Comparison of ENCODE assay signal across 8 cellular contexts in genomic region chr11:47524200-47524874, GRCh38. TPM values are rescaled to one million over a fixed set of nuclear protein-coding genes. Genes with fewer than 3 reads are reported as not detected.
DNase-seq lines count a peak whose midpoint lies in the region; ATAC-seq and TF ChIP-seq lines count a peak whose summit lies in the region.

No MANE protein-coding gene starts in this region.

- peak overlapping the region; percentile 61 for H3K27ac Mint-ChIP-seq in neural crest cell (ENCODE audit: unreplicated experiment)

- H3K36me3 Mint-ChIP-seq in neural crest cell (ENCODE audit: low read depth): no peaks in the 10 kb centered on the region

- H3K27me3 Mint-ChIP-seq in neural crest cell (ENCODE audit: low read depth): no peaks in the 10 kb centered on the region

- no peaks in the 10 kb centered on the region for H3K9me3 Mint-ChIP-seq in neural crest cell

- H3K4me1 Mint-ChIP-seq in neural crest cell: peaks cover 36% of the 10 kb centered on the region

- DNase-seq in activated T-cell treated with anti-CD3 and anti-CD28 coated beads, Interleukin-2, amount 50 U/mL, for 1 hour: peak; percentile 39
- DNase-seq in activated T-cell treated with anti-CD3 and anti-CD28 coated beads for 4 hours (no peak), neural crest cell (ENCODE audit: low read depth, low spot score) (no peak), NCI-H510A (lab: John Stamatoyannopoulos, UW) (no peak), lower leg skin (ENCODE audit: low spot score in 2 of 2) (no peak)
- no peak for DNase-seq in stimulated activated CD4-positive, alpha-beta T cell treated with anti-CD3 and anti-CD28 coated beads, Interleukin-4, amount 100 ng/mL, for 1 hour

- 17 to 20% methylated on average over 9 of the region's 9 CpGs for WGBS in lower leg skin, 2 donors

- no peak for TF ChIP-seq CTCF in VCaP (conservative IDR thresholded peaks at IDR 0.05)
- no peak for TF ChIP-seq CTCF in neural crest cell (conservative IDR thresholded peaks at IDR 0.05)
- no peak for TF ChIP-seq CTCF in lower leg skin (IDR thresholded peaks at IDR 0.05)

- peak overlapping the region; percentile 37 for H3K27ac ChIP-seq in VCaP

- no peak for TF ChIP-seq POLR2A in lower leg skin (IDR thresholded peaks at IDR 0.05)

- intact Hi-C loops in lower leg skin (cut with DNase I; ENCODE audit: low total_unique reads): no loop called here

- peak; percentile 61 for ATAC-seq in esophagus mucosa

- peak overlapping the region; percentile 1 for H3K4me3 Mint-ChIP-seq in neural crest cell

- no peak overlapping the region for H3K4me3 ChIP-seq in lower leg skin (ENCODE audit: low read depth, poor library complexity, severe bottlenecking)

RNA-seq across cellular contexts. Expression of gene CELF1, which starts 28.6 kb away (rescaled TPM):
- total RNA-seq in esophagus mucosa: 63.7 TPM
- total RNA-seq in neural crest cell: 176 and 180 TPM in 2 replicates
- 10 to 100 TPM; 58.1 to 87.1 (median 78.5) TPM for total RNA-seq in lower leg skin

RNA-seq across cellular contexts. Expression of gene PTPMT1, which starts 41.1 kb away (rescaled TPM):
- 29.6 TPM for total RNA-seq in esophagus mucosa
- total RNA-seq in neural crest cell: 41.8 and 47.0 TPM in 2 replicates
- 100 to 1,000 TPM in 1 of 4 donors, 10 to 100 TPM in 3; 84.1 to 111 (median 90.1) TPM for total RNA-seq in lower leg skin

RNA-seq across cellular contexts. Expression of gene KBTBD4, which starts 54.4 kb away (rescaled TPM):
- total RNA-seq in esophagus mucosa (8.0 TPM), neural crest cell (15.4 and 16.6 TPM in 2 replicates), lower leg skin (10 to 100 TPM; 19.4 to 28.6 (median 24.9) TPM)

RNA-seq across cellular contexts. Expression of gene NDUFS3, which starts 54.5 kb away (rescaled TPM):
- total RNA-seq in esophagus mucosa (103 TPM), neural crest cell (172 and 178 TPM in 2 replicates), lower leg skin (100 to 1,000 TPM in 1 of 4 donors, 10 to 100 TPM in 3; 46.9 to 104 (median 67.7) TPM)
